ENCODE assay signal across 20 cellular contexts in the genomic region with DNA sequence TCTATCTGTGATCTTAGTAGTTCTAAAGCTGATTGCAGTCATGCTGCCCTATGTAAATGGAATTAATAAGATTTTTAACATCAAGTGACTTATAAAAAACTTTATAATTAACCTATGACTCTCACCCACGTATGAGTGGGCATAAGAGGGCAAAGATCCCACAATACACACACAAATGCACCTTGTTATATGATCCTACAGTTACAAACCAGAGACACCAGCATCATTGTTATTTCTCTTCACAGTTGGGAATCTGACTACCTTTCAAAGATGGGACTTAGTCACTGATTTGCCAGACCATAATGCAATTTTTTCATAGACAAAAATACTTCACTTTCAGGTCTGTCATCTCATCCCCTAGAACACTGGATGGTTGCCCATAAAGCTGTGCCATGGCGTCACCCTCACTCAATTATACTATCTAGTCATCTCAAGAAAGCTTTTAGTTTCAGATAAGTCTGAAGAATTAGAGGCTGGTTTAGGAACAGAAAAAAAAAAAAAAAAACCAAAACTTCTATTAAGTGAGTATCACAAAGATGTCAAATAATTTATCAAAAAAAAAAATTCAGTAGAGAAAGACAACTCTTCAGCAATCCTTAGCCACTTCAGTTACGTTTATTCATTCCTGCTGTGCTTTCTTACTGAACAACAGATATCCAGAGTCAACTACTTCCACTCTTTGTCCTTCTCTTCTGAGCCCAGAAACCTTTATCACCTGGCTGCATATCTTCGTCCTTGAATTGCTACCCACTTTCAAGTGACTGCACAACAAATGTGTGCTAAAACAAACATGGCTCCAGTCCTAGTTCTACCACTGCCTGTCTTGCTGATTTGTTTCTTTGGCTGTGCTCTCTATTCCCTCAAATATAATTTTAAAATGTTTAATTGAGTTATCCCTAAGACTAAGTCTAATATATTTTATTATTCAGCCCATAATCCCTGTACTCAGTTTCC.
"Had no signal": no experiment of that assay in that cellular context is flagged by ENCODE, and none has a peak within 500 bp of the region (broad histone marks: within the 10 kb centered on the region; RNA-seq: fewer than 3 reads in every experiment).

No MANE protein-coding gene starts in this region.

- H3K4me3 Mint-ChIP-seq: activated B cell treated with CpG ODN at 0.5 μM for 24 hours; activated CD8-positive, alpha-beta T cell treated with anti-CD3 and anti-CD28 coated beads, Interleukin-2, amount 10 ng/mL, durations not matched to agents 7 days and 5 days; activated naive CD4-positive, alpha-beta T cell treated with anti-CD3 and anti-CD28 coated beads, Interleukin-2, amount 10 ng/mL, durations not matched to agents 7 days and 5 days; activated T-cell treated with anti-CD3 and anti-CD28 coated beads, Interleukin-2, amount 50 U/mL, for 4 hours; central memory CD8-positive, alpha-beta T cell; memory B cell had no signal

- H3K27me3 ChIP-seq: ascending aorta, gastrocnemius medialis, heart left ventricle, tibial artery had no signal

- H3K27ac ChIP-seq: ascending aorta, coronary artery, gastrocnemius medialis, heart left ventricle, tibial artery had no signal

- H3K9me3 Mint-ChIP-seq: activated B cell treated with CpG ODN at 0.5 μM for 24 hours; activated T-cell treated with anti-CD3 and anti-CD28 coated beads, Interleukin-2, amount 50 U/mL, for 4 hours; memory B cell had no signal

- H3K4me1 Mint-ChIP-seq: activated B cell treated with CpG ODN at 0.5 μM for 24 hours; activated naive CD4-positive, alpha-beta T cell treated with anti-CD3 and anti-CD28 coated beads, Interleukin-2, amount 10 ng/mL, durations not matched to agents 7 days and 5 days; central memory CD8-positive, alpha-beta T cell; memory B cell had no signal

- H3K36me3 Mint-ChIP-seq: activated naive CD4-positive, alpha-beta T cell treated with anti-CD3 and anti-CD28 coated beads, Interleukin-2, amount 10 ng/mL, durations not matched to agents 7 days and 5 days; memory B cell had no signal

- H3K27me3 Mint-ChIP-seq: activated B cell treated with CpG ODN at 0.5 μM for 24 hours; activated naive CD4-positive, alpha-beta T cell treated with anti-CD3 and anti-CD28 coated beads, Interleukin-2, amount 10 ng/mL, durations not matched to agents 7 days and 5 days; central memory CD8-positive, alpha-beta T cell; memory B cell had no signal

- H3K4me3 ChIP-seq: ascending aorta, coronary artery, gastrocnemius medialis, heart left ventricle, tibial artery had no signal

- ATAC-seq: activated CD8-positive, alpha-beta T cell treated with anti-CD3 and anti-CD28 coated beads, Interleukin-2, amount 10 ng/mL, durations not matched to agents 7 days and 5 days; activated T-cell treated with anti-CD3 and anti-CD28 coated beads, Interleukin-2, amount 50 U/mL, for 4 hours; gastrocnemius medialis; heart left ventricle; left ventricle myocardium superior had no signal

- H3K27ac Mint-ChIP-seq: activated B cell treated with CpG ODN at 0.5 μM for 24 hours; activated CD8-positive, alpha-beta T cell treated with anti-CD3 and anti-CD28 coated beads, Interleukin-2, amount 10 ng/mL, durations not matched to agents 7 days and 5 days; activated naive CD4-positive, alpha-beta T cell treated with anti-CD3 and anti-CD28 coated beads, Interleukin-2, amount 10 ng/mL, durations not matched to agents 7 days and 5 days; memory B cell had no signal

- H3K36me3 ChIP-seq: ascending aorta, gastrocnemius medialis, heart left ventricle, tibial artery had no signal

- H3K9me3 ChIP-seq: ascending aorta, gastrocnemius medialis, heart left ventricle, tibial artery had no signal

- DNase-seq: activated B cell treated with CpG ODN at 0.5 μM for 24 hours; activated CD4-positive, alpha-beta T cell treated with anti-CD3 and anti-CD28 coated beads for 48 hours; activated CD8-positive, alpha-beta T cell treated with anti-CD3 and anti-CD28 coated beads, Interleukin-2, amount 10 ng/mL, durations not matched to agents 7 days and 5 days; activated effector memory CD4-positive, alpha-beta T cell treated with Interleukin-2 at 50 U/mL for 16 hours; activated naive CD4-positive, alpha-beta T cell treated with anti-CD3 and anti-CD28 coated beads, Interleukin-2, amount 10 ng/mL, durations not matched to agents 7 days and 5 days; activated T-cell treated with anti-CD3 and anti-CD28 coated beads, Interleukin-2, amount 50 U/mL, for 4 hours; effector CD4-positive, alpha-beta T cell; gastrocnemius medialis; heart left ventricle; left ventricle myocardium superior; occipital lobe; retina; stimulated activated CD4-positive, alpha-beta T cell treated with anti-CD3 and anti-CD28 coated beads, Interleukin-12 subunit alpha, Interleukin-12 subunit beta, amount 100 ng/mL, for 4 hours; stimulated activated CD4-positive, alpha-beta T cell treated with anti-CD3 and anti-CD28 coated beads, Interleukin-1b, Interleukin-23, amount 100 ng/mL, for 48 hours; stimulated activated naive CD4-positive, alpha-beta T cell treated with Interleukin-2 at 50 U/mL for 16 hours; tibial artery had no signal

- H3K4me1 ChIP-seq: ascending aorta, gastrocnemius medialis, tibial artery had no signal
